ENCODE assay signal across 21 cellular contexts in the genomic region with DNA sequence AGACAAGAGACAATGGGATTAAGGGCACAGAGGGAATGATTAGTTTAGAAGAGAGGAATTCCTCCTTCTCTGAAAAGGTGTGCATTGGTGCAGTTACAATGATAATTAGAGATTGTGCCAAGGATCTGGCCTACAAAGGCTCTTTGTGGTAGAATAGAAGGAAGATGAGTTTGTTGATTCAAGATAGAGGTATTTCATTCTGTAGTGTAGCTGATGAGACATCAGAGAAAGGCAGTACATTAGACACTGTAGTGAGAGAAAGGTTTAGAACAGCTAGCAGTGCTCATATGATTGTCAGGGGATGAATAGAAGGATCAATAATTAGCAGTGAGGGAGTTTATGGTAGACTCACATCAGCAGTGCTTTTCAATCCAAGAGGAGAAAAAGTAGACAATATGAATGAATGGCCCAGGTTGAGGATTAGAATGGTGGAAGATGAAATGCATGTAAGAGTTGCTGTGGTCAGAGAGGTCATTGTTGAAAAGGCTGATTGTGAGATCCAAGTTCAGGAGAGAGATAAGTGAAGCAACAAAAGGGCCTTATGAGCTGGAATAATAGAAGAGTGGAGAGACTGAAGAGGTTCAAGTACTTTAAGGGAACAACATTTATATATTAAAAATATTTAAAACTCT. TPM values are rescaled to one million over a fixed set of nuclear protein-coding genes. Genes with fewer than 3 reads are reported as not detected.
DNase-seq lines count a peak whose midpoint lies in the region; ATAC-seq and TF ChIP-seq lines count a peak whose summit lies in the region.
"Had no signal": no experiment of that assay in that cellular context is flagged by ENCODE, and none has a peak within 500 bp of the region (broad histone marks: within the 10 kb centered on the region; RNA-seq: fewer than 3 reads in every experiment).

No MANE protein-coding gene starts in this region.

- H3K4me3 ChIP-seq in Panc1 (ENCODE audit: low read depth in 2 of 2, low read length in 2 of 2) (no peak overlapping the region), upper lobe of left lung (no peak overlapping the region)
- H3K4me3 ChIP-seq: heart left ventricle, pancreas, spleen, stomach had no signal

- H3K36me3 Mint-ChIP-seq in stimulated activated effector memory CD8-positive, alpha-beta T cell treated with anti-CD3 and anti-CD28 coated beads, Interleukin-12 subunit alpha, Interleukin-12 subunit beta, amount 100 ng/mL, for 72 hours = no peaks in the 10 kb centered on the region
- H3K36me3 Mint-ChIP-seq in Calu3 (ENCODE audit: insufficient read depth, unreplicated experiment) = no peaks in the 10 kb centered on the region

- H3K27ac ChIP-seq in Panc1 (ENCODE audit: low read length) (no peak overlapping the region), epithelial cell of prostate (peak overlapping the region; percentile 42), upper lobe of left lung (no peak overlapping the region)
- H3K27ac ChIP-seq: 22Rv1 had no signal

- H3K27me3 ChIP-seq in Panc1 (ENCODE audit: control insufficient read depth, insufficient read depth, low read length) = no peaks in the 10 kb centered on the region
- no peaks in the 10 kb centered on the region for H3K27me3 ChIP-seq in upper lobe of left lung
- H3K27me3 ChIP-seq: heart left ventricle, pancreas, spleen, stomach had no signal

- H3K27ac Mint-ChIP-seq in stimulated activated effector memory CD8-positive, alpha-beta T cell treated with anti-CD3 and anti-CD28 coated beads, Interleukin-12 subunit alpha, Interleukin-12 subunit beta, amount 100 ng/mL, for 72 hours = no peak overlapping the region
- H3K27ac Mint-ChIP-seq in Calu3 (ENCODE audit: unreplicated experiment) = no peak overlapping the region
- H3K27ac Mint-ChIP-seq: activated B cell treated with CpG ODN at 0.5 μM for 24 hours; activated naive CD8-positive, alpha-beta T cell treated with anti-CD3 and anti-CD28 coated beads for 36 hours had no signal

- BruUV-seq in Panc1 (replicated peaks; lab: Mats Ljungman, UMichigan) (no TSS peak), Calu3 (replicated peaks; lab: Mats Ljungman, UMichigan) (no TSS peak)

- POLR2A ChIA-PET in Panc1 (lab: Charles Lee) = interaction anchor here (0.5 kb wide), 1 partner anchor 46 kb away, joined by 4 read pairs; no protein-coding TSS in a partner anchor

- intact Hi-C loops in Panc1 (cut with micrococcal nuclease; ENCODE audit: unreplicated experiment) = no loop called here
- intact Hi-C loops in Calu3 (cut with micrococcal nuclease; ENCODE audit: unreplicated experiment) = no loop called here

- no peaks in the 10 kb centered on the region for H3K27me3 Mint-ChIP-seq in Calu3 (ENCODE audit: unreplicated experiment)
- H3K27me3 Mint-ChIP-seq: activated B cell treated with CpG ODN at 0.5 μM for 24 hours; activated naive CD8-positive, alpha-beta T cell treated with anti-CD3 and anti-CD28 coated beads for 36 hours had no signal

- DNase-seq in NCI-H82 (lab: John Stamatoyannopoulos, UW) (peak; percentile 1), NCI-H82 treated with DMSO at 0.1 percent for 48 hours (lab: John Stamatoyannopoulos, UW; ENCODE audit: unreplicated experiment) (no peak), Panc1 (ENCODE audit: low read depth, low spot score) (no peak), epithelial cell of prostate (ENCODE audit: low read depth, low spot score) (no peak), upper lobe of left lung (no peak), Calu3 (no peak)
- DNase-seq in stimulated activated effector memory CD8-positive, alpha-beta T cell treated with anti-CD3 and anti-CD28 coated beads, Interleukin-12 subunit alpha, Interleukin-12 subunit beta, amount 100 ng/mL, for 72 hours (ENCODE audit: low spot score in 2 of 2) = no peak
- DNase-seq: activated B cell treated with CpG ODN at 0.5 μM for 24 hours; activated naive CD8-positive, alpha-beta T cell treated with anti-CD3 and anti-CD28 coated beads for 36 hours; DND-41; heart left ventricle; Kasumi-1; kidney; midbrain; NCI-H2029 treated with DMSO at 0.1 percent for 48 hours; NCI-H526 treated with DMSO at 0.1 percent for 48 hours; pancreas; spleen; stomach had no signal

- H3K4me1 Mint-ChIP-seq in stimulated activated effector memory CD8-positive, alpha-beta T cell treated with anti-CD3 and anti-CD28 coated beads, Interleukin-12 subunit alpha, Interleukin-12 subunit beta, amount 100 ng/mL, for 72 hours = peaks cover 15% of the 10 kb centered on the region
- H3K4me1 Mint-ChIP-seq in Calu3 (ENCODE audit: low read depth, unreplicated experiment) = peaks cover 48% of the 10 kb centered on the region
- H3K4me1 Mint-ChIP-seq: activated B cell treated with CpG ODN at 0.5 μM for 24 hours had no signal

- peaks cover 12% of the 10 kb centered on the region; the same call in 1 of the 2 replicates for H3K4me1 ChIP-seq in Panc1 (ENCODE audit: control insufficient read depth, insufficient read depth, low read length)
- peaks cover 21 to 28% (median 25%) of the 10 kb centered on the region in 4 donors for H3K4me1 ChIP-seq in upper lobe of left lung

- no peak for TF ChIP-seq POLR2A in upper lobe of left lung (IDR thresholded peaks at IDR 0.05)

- no peaks in the 10 kb centered on the region for H3K9me3 Mint-ChIP-seq in stimulated activated effector memory CD8-positive, alpha-beta T cell treated with anti-CD3 and anti-CD28 coated beads, Interleukin-12 subunit alpha, Interleukin-12 subunit beta, amount 100 ng/mL, for 72 hours
- H3K9me3 Mint-ChIP-seq in Calu3 (ENCODE audit: low read depth, unreplicated experiment) = no peaks in the 10 kb centered on the region
- H3K9me3 Mint-ChIP-seq: activated B cell treated with CpG ODN at 0.5 μM for 24 hours; activated naive CD8-positive, alpha-beta T cell treated with anti-CD3 and anti-CD28 coated beads for 36 hours had no signal

- TF ChIP-seq CTCF in Panc1 (IDR thresholded peaks at IDR 0.05) = no peak
- no peak for TF ChIP-seq CTCF in upper lobe of left lung (IDR thresholded peaks at IDR 0.05)
- TF ChIP-seq CTCF in Calu3 (IDR thresholded peaks at IDR 0.05; ENCODE audit: unreplicated experiment) = no peak

- H3K9me3 ChIP-seq in Panc1 (ENCODE audit: control insufficient read depth, insufficient read depth, low read depth, low read length) (no peaks in the 10 kb centered on the region), upper lobe of left lung (no peaks in the 10 kb centered on the region)
- H3K9me3 ChIP-seq: heart left ventricle, pancreas, spleen, stomach had no signal

- 0 out of 2 replicates have a peak, but pooled peaks have one; percentile 52 for ATAC-seq in Panc1
- ATAC-seq in stimulated activated effector memory CD8-positive, alpha-beta T cell treated with anti-CD3 and anti-CD28 coated beads, Interleukin-12 subunit alpha, Interleukin-12 subunit beta, amount 100 ng/mL, for 72 hours = peak; percentile 51
- ATAC-seq in esophagus mucosa = no peak
- no peak for ATAC-seq in upper lobe of left lung (ENCODE audit: low FRiP score in 2 of 2)
- ATAC-seq: heart left ventricle, pancreas had no signal

- no peak for TF ChIP-seq EP300 in upper lobe of left lung (IDR thresholded peaks at IDR 0.05)

- H3K4me3 Mint-ChIP-seq in stimulated activated effector memory CD8-positive, alpha-beta T cell treated with anti-CD3 and anti-CD28 coated beads, Interleukin-12 subunit alpha, Interleukin-12 subunit beta, amount 100 ng/mL, for 72 hours = no peak overlapping the region
- H3K4me3 Mint-ChIP-seq in Calu3 (ENCODE audit: low read depth, unreplicated experiment) = no peak overlapping the region
- H3K4me3 Mint-ChIP-seq: activated B cell treated with CpG ODN at 0.5 μM for 24 hours; activated naive CD8-positive, alpha-beta T cell treated with anti-CD3 and anti-CD28 coated beads for 36 hours had no signal

- CTCF ChIA-PET in Panc1 (lab: Charles Lee) (interaction anchor here (0.6 kb wide), 1 partner anchor 125 kb away, joined by 3 read pairs; no protein-coding TSS in a partner anchor), Calu3 (lab: Charles Lee) (no interaction called here)

- in situ Hi-C loops in Panc1 (cut with HindIII; ENCODE audit: low pct_unique_long_range_greater_than_20kb, low sequenced_read_pairs) = no loop called here

- H3K36me3 ChIP-seq in Panc1 (ENCODE audit: control insufficient read depth, insufficient read depth, low read length) = no peaks in the 10 kb centered on the region
- peaks cover 0 to 11% (median 0%) of the 10 kb centered on the region in 4 donors for H3K36me3 ChIP-seq in upper lobe of left lung
- H3K36me3 ChIP-seq: pancreas, stomach had no signal

RNA-seq across cellular contexts. Expression of gene SIK2, which starts 28.9 kb away (rescaled TPM):
- total RNA-seq in Panc1 (2021; ENCODE audit: unreplicated experiment) = 17.0 TPM
- polyA plus RNA-seq in Panc1 (2012; ENCODE audit: insufficient read length) = 12.5 TPM
- 6.8 TPM for total RNA-seq in esophagus mucosa
- 10 to 100 TPM; 23.0 to 35.9 (median 27.6) TPM for total RNA-seq in upper lobe of left lung
- 10.3 and 13.9 TPM in 2 replicates for total RNA-seq in Calu3 (2022)

Comparison
In these comparisons a context has a peak if more than half of its experiments do, and no peak if none do; other contexts are left out.
1. ATAC-seq: peak in Panc1 (single experiment) and stimulated activated effector memory CD8-positive, alpha-beta T cell treated with anti-CD3 and anti-CD28 coated beads, Interleukin-12 subunit alpha, Interleukin-12 subunit beta, amount 100 ng/mL, for 72 hours (single experiment); none in esophagus mucosa (single experiment) and upper lobe of left lung (0 of 2).